1 cellular context compared by ENCODE assay signal in genomic region chr4:110132822-110133719, GRCh38.
TF ChIP-seq lines count a peak whose summit lies in the region.

No MANE protein-coding gene starts in this region.

TF ChIP-seq in HepG2, 621 proteins besides CTCF, POLR2A, EP300 and RAD21 (continued from another document and continues in another):
- peak; percentile 67; the same call in 1 of the 2 replicates for TF ChIP-seq ZNF503 (CRISPR knock-in tag; IDR thresholded peaks at IDR 0.05)
- no peak for TF ChIP-seq ZNF75D (CRISPR knock-in tag; IDR thresholded peaks at IDR 0.05; ENCODE audit: borderline replicate concordance)
- no peak for TF ChIP-seq TGIF2 (CRISPR knock-in tag; IDR thresholded peaks at IDR 0.05)
- TF ChIP-seq RARG (CRISPR knock-in tag; IDR thresholded peaks at IDR 0.05; ENCODE audit: low read depth), result no peak
- TF ChIP-seq MXD1 (CRISPR knock-in tag; IDR thresholded peaks at IDR 0.05), result no peak
- no peak for TF ChIP-seq IRX3 (CRISPR knock-in tag; IDR thresholded peaks at IDR 0.05; ENCODE audit: borderline replicate concordance, low read depth)
- TF ChIP-seq ZNF512B (CRISPR knock-in tag; IDR thresholded peaks at IDR 0.05; ENCODE audit: borderline replicate concordance), result no peak
- no peak for TF ChIP-seq ZNF543 (CRISPR knock-in tag; IDR thresholded peaks at IDR 0.05)
- peak; percentile 10 for TF ChIP-seq SKI (IDR thresholded peaks at IDR 0.05; ENCODE audit: partially characterized antibody)
- no peak for TF ChIP-seq MXD3 (CRISPR knock-in tag; IDR thresholded peaks at IDR 0.05)
- no peak for TF ChIP-seq ZNF468 (CRISPR knock-in tag; IDR thresholded peaks at IDR 0.05)
- no peak for TF ChIP-seq ZNF18 (CRISPR knock-in tag; IDR thresholded peaks at IDR 0.05; ENCODE audit: insufficient replicate concordance)
- TF ChIP-seq NPAS2 (CRISPR knock-in tag; IDR thresholded peaks at IDR 0.05; ENCODE audit: borderline replicate concordance), result no peak
- no peak for TF ChIP-seq HNRNPH1 (optimal IDR thresholded peaks at IDR 0.05; ENCODE audit: low read depth, low read length)
- no peak for TF ChIP-seq NCOA1 (CRISPR knock-in tag; IDR thresholded peaks at IDR 0.05)
- TF ChIP-seq ZNF720 (CRISPR knock-in tag; IDR thresholded peaks at IDR 0.05), result no peak
- no peak for TF ChIP-seq NBN (conservative IDR thresholded peaks at IDR 0.05)
- no peak for TF ChIP-seq ZNF34 (CRISPR knock-in tag; IDR thresholded peaks at IDR 0.05; ENCODE audit: borderline replicate concordance)
- TF ChIP-seq ZNF747 (CRISPR knock-in tag; IDR thresholded peaks at IDR 0.05; ENCODE audit: borderline replicate concordance), result no peak
- TF ChIP-seq CHCHD3 (CRISPR knock-in tag; IDR thresholded peaks at IDR 0.05), result no peak
- no peak for TF ChIP-seq JUN (CRISPR knock-in tag; IDR thresholded peaks at IDR 0.05)
- no peak for TF ChIP-seq RFX5 (IDR thresholded peaks at IDR 0.05; ENCODE audit: low read depth, low read length)
- no peak for TF ChIP-seq ESRRA (CRISPR knock-in tag; IDR thresholded peaks at IDR 0.05; ENCODE audit: low read depth)
- no peak for TF ChIP-seq ARID4A (CRISPR knock-in tag; IDR thresholded peaks at IDR 0.05; ENCODE audit: borderline replicate concordance)
- no peak for TF ChIP-seq FOXJ3 (CRISPR knock-in tag; IDR thresholded peaks at IDR 0.05; ENCODE audit: borderline replicate concordance)
- peak; percentile 15; the same call in 1 of the 2 replicates for TF ChIP-seq HNF4A (CRISPR knock-in tag; IDR thresholded peaks at IDR 0.05)
- TF ChIP-seq HDAC1 (CRISPR knock-in tag; IDR thresholded peaks at IDR 0.05), result no peak
- no peak for TF ChIP-seq ZNF256 (CRISPR knock-in tag; conservative IDR thresholded peaks at IDR 0.05)
- TF ChIP-seq FOXA1 (IDR thresholded peaks at IDR 0.05), result no peak
- TF ChIP-seq FOXA1 (CRISPR knock-in tag; IDR thresholded peaks at IDR 0.05), result 0 out of 2 replicates have a peak, but pooled peaks have one; percentile 19
- no peak for TF ChIP-seq XBP1 (CRISPR knock-in tag; IDR thresholded peaks at IDR 0.05)
- no peak for TF ChIP-seq ZNF563 (CRISPR knock-in tag; IDR thresholded peaks at IDR 0.05)
- no peak for TF ChIP-seq MYNN (CRISPR knock-in tag; IDR thresholded peaks at IDR 0.05; ENCODE audit: low read depth)
- TF ChIP-seq PATZ1 (CRISPR knock-in tag; IDR thresholded peaks at IDR 0.05), result no peak
- no peak for TF ChIP-seq YEATS2 (CRISPR knock-in tag; IDR thresholded peaks at IDR 0.05; ENCODE audit: borderline replicate concordance)
- TF ChIP-seq ZNF7 (CRISPR knock-in tag; IDR thresholded peaks at IDR 0.05), result no peak
- no peak for TF ChIP-seq UBTF (CRISPR knock-in tag; IDR thresholded peaks at IDR 0.05)
- TF ChIP-seq ZNF556 (CRISPR knock-in tag; IDR thresholded peaks at IDR 0.05; ENCODE audit: borderline replicate concordance), result no peak
- no peak for TF ChIP-seq KMT2B (CRISPR knock-in tag; IDR thresholded peaks at IDR 0.05)
- TF ChIP-seq TP53 (CRISPR knock-in tag; conservative IDR thresholded peaks at IDR 0.05), result no peak
- TF ChIP-seq PRDM10 (CRISPR knock-in tag; IDR thresholded peaks at IDR 0.05; ENCODE audit: low read depth), result no peak
- TF ChIP-seq RXRA (CRISPR knock-in tag; IDR thresholded peaks at IDR 0.05), result no peak
- TF ChIP-seq REXO4 (CRISPR knock-in tag; IDR thresholded peaks at IDR 0.05; ENCODE audit: borderline replicate concordance), result no peak
- no peak for TF ChIP-seq RBFOX2 (IDR thresholded peaks at IDR 0.05; ENCODE audit: low read depth, low read length)
- no peak for TF ChIP-seq ZNF883 (CRISPR knock-in tag; IDR thresholded peaks at IDR 0.05; ENCODE audit: not compliant biosample characterization)
- TF ChIP-seq MBD4 (IDR thresholded peaks at IDR 0.05; ENCODE audit: borderline replicate concordance, low read length), result no peak
- no peak for TF ChIP-seq GTF2F1 (IDR thresholded peaks at IDR 0.05; ENCODE audit: low read length)
- TF ChIP-seq U2AF1 (optimal IDR thresholded peaks at IDR 0.05; ENCODE audit: low read depth, low read length), result no peak
